14 cellular contexts compared by ENCODE assay signal in the genomic region with DNA sequence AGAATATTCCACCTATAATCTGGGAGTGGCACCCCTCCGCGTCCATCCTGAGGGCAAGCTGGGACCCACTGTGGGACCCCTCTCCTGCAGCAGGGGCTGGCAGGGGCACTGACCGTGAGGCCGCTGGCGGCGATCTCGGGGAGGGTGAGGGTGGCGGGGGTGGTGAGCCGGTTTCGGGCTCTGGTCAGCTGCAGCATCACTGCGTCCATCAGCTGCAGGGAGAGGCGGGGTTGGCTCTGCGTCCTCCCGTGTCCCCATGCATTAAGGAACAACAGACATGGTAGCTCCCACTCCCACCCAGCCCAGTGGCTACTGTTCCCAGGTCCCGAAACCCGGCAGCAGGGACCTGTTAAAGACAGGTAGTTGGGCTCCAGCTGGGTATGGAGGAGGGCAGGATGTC. TPM values are rescaled to one million over a fixed set of nuclear protein-coding genes. Genes with fewer than 3 reads are reported as not detected.
DNase-seq lines count a peak whose midpoint lies in the region; ATAC-seq and TF ChIP-seq lines count a peak whose summit lies in the region.
"Had no signal": no experiment of that assay in that cellular context is flagged by ENCODE, and none has a peak within 500 bp of the region (broad histone marks: within the 10 kb centered on the region; RNA-seq: fewer than 3 reads in every experiment).

No MANE protein-coding gene starts in this region.

- no peak for DNase-seq in Calu3
- DNase-seq in iPS-NIHi11 (ENCODE audit: low spot score), result no peak
- DNase-seq in T1000 (lab: John Stamatoyannopoulos, UW), result no peak
- DNase-seq: DMS79, GM23248 had no signal

- no peak overlapping the region for H3K27ac ChIP-seq in BLaER1
- H3K27ac ChIP-seq: A549, GM23248 had no signal

- peaks cover 54% of the 10 kb centered on the region for H3K4me1 ChIP-seq in BLaER1

- no TSS peak for BruUV-seq in Calu3 (replicated peaks; lab: Mats Ljungman, UMichigan)

- intact Hi-C loops in Calu3 (cut with micrococcal nuclease; ENCODE audit: unreplicated experiment), result no loop called here

- H3K4me3 Mint-ChIP-seq in Calu3 (ENCODE audit: low read depth, unreplicated experiment), result no peak overlapping the region
- peak overlapping the region; percentile 45 to 65 (median 53) for H3K4me3 Mint-ChIP-seq in nephron
- no peak overlapping the region for H3K4me3 Mint-ChIP-seq in stimulated activated memory B cell treated with anti-CD40 and anti-IgM and Interleukin-4, amounts not matched to agents 10 μg/mL and 1 μg/mL and 100 μg/mL, for 72 hours

- no peak overlapping the region for H3K4me3 ChIP-seq in BLaER1
- H3K4me3 ChIP-seq: A549, GM12878, GM23248 had no signal

- H3K27ac Mint-ChIP-seq in Calu3 (ENCODE audit: unreplicated experiment), result peak overlapping the region; percentile 35
- H3K27ac Mint-ChIP-seq in nephron, result no peak overlapping the region
- peak overlapping the region; percentile 30 for H3K27ac Mint-ChIP-seq in stimulated activated memory B cell treated with anti-CD40 and anti-IgM and Interleukin-4, amounts not matched to agents 10 μg/mL and 1 μg/mL and 100 μg/mL, for 72 hours
- H3K27ac Mint-ChIP-seq: IgD-negative memory B cell had no signal

- H3K36me3 ChIP-seq in BLaER1, result peaks cover 28% of the 10 kb centered on the region

- H3K9me3 ChIP-seq in BLaER1, result no peaks in the 10 kb centered on the region
- H3K9me3 ChIP-seq: A549 had no signal

- H3K36me3 Mint-ChIP-seq in Calu3 (ENCODE audit: insufficient read depth, unreplicated experiment) (peaks cover 74% of the 10 kb centered on the region), nephron (ENCODE audit: low read depth) (peaks cover 4% of the 10 kb centered on the region)
- peaks cover 7% of the 10 kb centered on the region for H3K36me3 Mint-ChIP-seq in stimulated activated memory B cell treated with anti-CD40 and anti-IgM and Interleukin-4, amounts not matched to agents 10 μg/mL and 1 μg/mL and 100 μg/mL, for 72 hours
- H3K36me3 Mint-ChIP-seq: IgD-negative memory B cell had no signal

- H3K4me2 ChIP-seq in BLaER1, result 0 out of 2 replicates have a peak overlapping the region, but pooled peaks have one; percentile 100
- H3K4me2 ChIP-seq: A549 had no signal

- peaks cover under 1% of the 10 kb centered on the region; the same call in 1 of the 2 replicates for H4K20me1 ChIP-seq in BLaER1

- ATAC-seq in stimulated activated memory B cell treated with anti-CD40 and anti-IgM and Interleukin-4, amounts not matched to agents 10 μg/mL and 1 μg/mL and 100 μg/mL, for 72 hours, result no peak
- ATAC-seq: A549, GM12878, HCT116 had no signal

- H3K27me3 Mint-ChIP-seq in Calu3 (ENCODE audit: unreplicated experiment) (no peaks in the 10 kb centered on the region), nephron (ENCODE audit: low read depth) (no peaks in the 10 kb centered on the region)
- no peaks in the 10 kb centered on the region for H3K27me3 Mint-ChIP-seq in stimulated activated memory B cell treated with anti-CD40 and anti-IgM and Interleukin-4, amounts not matched to agents 10 μg/mL and 1 μg/mL and 100 μg/mL, for 72 hours
- H3K27me3 Mint-ChIP-seq: IgD-negative memory B cell had no signal

- H3K4me1 Mint-ChIP-seq in Calu3 (ENCODE audit: low read depth, unreplicated experiment) (peaks cover 9% of the 10 kb centered on the region), nephron (peaks cover 7% of the 10 kb centered on the region)
- H3K4me1 Mint-ChIP-seq in stimulated activated memory B cell treated with anti-CD40 and anti-IgM and Interleukin-4, amounts not matched to agents 10 μg/mL and 1 μg/mL and 100 μg/mL, for 72 hours, result peaks cover 21% of the 10 kb centered on the region

- no peak overlapping the region for H3K9ac ChIP-seq in BLaER1
- H3K9ac ChIP-seq: GM23248 had no signal

- TF ChIP-seq CTCF in Calu3 (IDR thresholded peaks at IDR 0.05; ENCODE audit: unreplicated experiment) (no peak), nephron (IDR thresholded peaks at IDR 0.05; ENCODE audit: unreplicated experiment in 3 of 3) (no peak)

- H3K9me3 Mint-ChIP-seq in Calu3 (ENCODE audit: low read depth, unreplicated experiment), result no peaks in the 10 kb centered on the region
- no peaks in the 10 kb centered on the region for H3K9me3 Mint-ChIP-seq in nephron
- H3K9me3 Mint-ChIP-seq in stimulated activated memory B cell treated with anti-CD40 and anti-IgM and Interleukin-4, amounts not matched to agents 10 μg/mL and 1 μg/mL and 100 μg/mL, for 72 hours, result no peaks in the 10 kb centered on the region
- H3K9me3 Mint-ChIP-seq: IgD-negative memory B cell had no signal

- no peaks in the 10 kb centered on the region for H3K27me3 ChIP-seq in BLaER1

- CTCF ChIA-PET in Calu3 (lab: Charles Lee), result no interaction called here

RNA-seq across cellular contexts. Expression of a gene that starts 3.3 kb away (rescaled TPM):
- total RNA-seq in Calu3 (2022), result 208 and 235 TPM in 2 replicates
- total RNA-seq: G401, GM12878, GM23248, HT1080 had no signal

RNA-seq across cellular contexts. Expression of a gene that starts 4.0 kb away (rescaled TPM):
- 17.9 and 20.8 TPM in 2 replicates for total RNA-seq in Calu3 (2022)

RNA-seq across cellular contexts. Expression of a gene that starts 10.3 kb away (rescaled TPM):
- total RNA-seq in Calu3 (2022), result not detected in 2 replicates
- total RNA-seq: G401, GM12878, GM23248, HT1080 had no signal

RNA-seq across cellular contexts. Expression of a gene that starts 31.5 kb away (rescaled TPM):
- total RNA-seq in Calu3 (2022), result 23.6 and 25.6 TPM in 2 replicates

RNA-seq across cellular contexts. Expression of a gene that starts 48.6 kb away (rescaled TPM):
- 158 and 159 TPM in 2 replicates for total RNA-seq in Calu3 (2022)

Comparison
In these comparisons a context has a peak if more than half of its experiments do, and no peak if none do; other contexts are left out.
1. H3K27ac Mint-ChIP-seq: peak in Calu3 (single experiment) and stimulated activated memory B cell treated with anti-CD40 and anti-IgM and Interleukin-4, amounts not matched to agents 10 μg/mL and 1 μg/mL and 100 μg/mL, for 72 hours (single experiment); none in nephron (0 of 3).
2. H3K4me3 Mint-ChIP-seq: peak in nephron (3 of 3); none in Calu3 (single experiment) and stimulated activated memory B cell treated with anti-CD40 and anti-IgM and Interleukin-4, amounts not matched to agents 10 μg/mL and 1 μg/mL and 100 μg/mL, for 72 hours (single experiment).